ENCODE assay signal across 25 cellular contexts in the genomic region with DNA sequence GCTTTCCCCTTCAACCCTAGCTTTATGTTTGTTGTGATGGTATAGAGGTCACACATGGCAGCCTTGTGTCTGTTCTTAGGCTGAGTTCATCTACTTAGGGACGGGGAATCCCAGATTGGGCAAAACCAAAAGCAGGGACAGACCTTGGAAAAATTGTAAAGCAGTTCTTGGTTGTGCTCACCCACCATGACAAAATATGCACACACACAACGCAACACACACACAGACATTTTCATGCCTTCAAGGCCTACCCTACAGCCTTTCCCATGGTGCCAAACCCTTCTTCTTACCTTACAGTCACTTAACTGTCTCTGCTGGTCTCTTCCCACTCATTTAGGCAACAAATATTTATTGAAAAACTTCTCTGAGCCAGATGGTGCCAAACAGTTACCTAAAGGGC. TPM values are rescaled to one million over a fixed set of nuclear protein-coding genes. Genes with fewer than 3 reads are reported as not detected.
"Had no signal": no experiment of that assay in that cellular context is flagged by ENCODE, and none has a peak within 500 bp of the region (broad histone marks: within the 10 kb centered on the region; RNA-seq: fewer than 3 reads in every experiment).

No MANE protein-coding gene starts in this region.

- H3K4me1 Mint-ChIP-seq: activated CD4-positive, alpha-beta T cell treated with anti-CD3 and anti-CD28 coated beads, Interleukin-2, amount 10 ng/mL, durations not matched to agents 7 days and 5 days; activated naive CD4-positive, alpha-beta T cell treated with anti-CD3 and anti-CD28 coated beads, Interleukin-2, amount 50 U/mL, for 24 hours; natural killer cell; stimulated activated naive CD8-positive, alpha-beta T cell treated with anti-CD3 and anti-CD28 coated beads, Interleukin-15, amount 100 ng/mL, for 72 hours had no signal

- H3K9me3 Mint-ChIP-seq: activated CD4-positive, alpha-beta T cell treated with anti-CD3 and anti-CD28 coated beads, Interleukin-2, amount 10 ng/mL, durations not matched to agents 7 days and 5 days; activated naive CD4-positive, alpha-beta T cell treated with anti-CD3 and anti-CD28 coated beads, Interleukin-2, amount 50 U/mL, for 24 hours; effector memory CD8-positive, alpha-beta T cell; natural killer cell; stimulated activated effector memory CD8-positive, alpha-beta T cell treated with anti-CD3 and anti-CD28 coated beads, Interleukin-12 subunit alpha, Interleukin-12 subunit beta, amount 100 ng/mL, for 72 hours; stimulated activated naive CD8-positive, alpha-beta T cell treated with anti-CD3 and anti-CD28 coated beads, Interleukin-15, amount 100 ng/mL, for 72 hours had no signal

- ATAC-seq: activated CD8-positive, alpha-beta T cell treated with anti-CD3 and anti-CD28 coated beads, Interleukin-2, amount 10 ng/mL, durations not matched to agents 7 days and 5 days; effector memory CD8-positive, alpha-beta T cell; gastroesophageal sphincter; heart left ventricle; left ventricle myocardium superior; natural killer cell; right cardiac atrium; stimulated activated effector memory CD8-positive, alpha-beta T cell treated with anti-CD3 and anti-CD28 coated beads, Interleukin-12 subunit alpha, Interleukin-12 subunit beta, amount 100 ng/mL, for 72 hours; stimulated activated naive CD8-positive, alpha-beta T cell treated with anti-CD3 and anti-CD28 coated beads, Interleukin-15, amount 100 ng/mL, for 72 hours had no signal

- H3K36me3 Mint-ChIP-seq: activated naive CD4-positive, alpha-beta T cell treated with anti-CD3 and anti-CD28 coated beads, Interleukin-2, amount 50 U/mL, for 24 hours; natural killer cell; stimulated activated effector memory CD8-positive, alpha-beta T cell treated with anti-CD3 and anti-CD28 coated beads, Interleukin-12 subunit alpha, Interleukin-12 subunit beta, amount 100 ng/mL, for 72 hours had no signal

- FAIRE-seq: endothelial cell of umbilical vein, islet of Langerhans, TTC549 had no signal

- H3K4me3 Mint-ChIP-seq: activated CD4-positive, alpha-beta T cell treated with anti-CD3 and anti-CD28 coated beads, Interleukin-2, amount 10 ng/mL, durations not matched to agents 7 days and 5 days; activated CD8-positive, alpha-beta T cell treated with anti-CD3 and anti-CD28 coated beads, Interleukin-2, amount 10 ng/mL, durations not matched to agents 7 days and 5 days; activated naive CD4-positive, alpha-beta T cell treated with anti-CD3 and anti-CD28 coated beads, Interleukin-2, amount 50 U/mL, for 24 hours; effector memory CD8-positive, alpha-beta T cell; natural killer cell; stimulated activated effector memory CD8-positive, alpha-beta T cell treated with anti-CD3 and anti-CD28 coated beads, Interleukin-12 subunit alpha, Interleukin-12 subunit beta, amount 100 ng/mL, for 72 hours; stimulated activated naive CD8-positive, alpha-beta T cell treated with anti-CD3 and anti-CD28 coated beads, Interleukin-15, amount 100 ng/mL, for 72 hours had no signal

- H3K9me3 ChIP-seq: esophagus muscularis mucosa, gastroesophageal sphincter, heart left ventricle, tibial artery had no signal

- H3K27ac Mint-ChIP-seq: activated CD4-positive, alpha-beta T cell treated with anti-CD3 and anti-CD28 coated beads, Interleukin-2, amount 10 ng/mL, durations not matched to agents 7 days and 5 days; activated CD8-positive, alpha-beta T cell treated with anti-CD3 and anti-CD28 coated beads, Interleukin-2, amount 10 ng/mL, durations not matched to agents 7 days and 5 days; activated naive CD4-positive, alpha-beta T cell treated with anti-CD3 and anti-CD28 coated beads, Interleukin-2, amount 50 U/mL, for 24 hours; effector memory CD8-positive, alpha-beta T cell; natural killer cell; stimulated activated effector memory CD8-positive, alpha-beta T cell treated with anti-CD3 and anti-CD28 coated beads, Interleukin-12 subunit alpha, Interleukin-12 subunit beta, amount 100 ng/mL, for 72 hours; stimulated activated naive CD8-positive, alpha-beta T cell treated with anti-CD3 and anti-CD28 coated beads, Interleukin-15, amount 100 ng/mL, for 72 hours had no signal

- H3K27ac ChIP-seq: brain microvascular endothelial cell, esophagus muscularis mucosa, gastroesophageal sphincter, heart left ventricle, parathyroid adenoma, tibial artery, WERI-Rb-1 had no signal

- DNase-seq: activated CD4-positive, alpha-beta T cell treated with anti-CD3 and anti-CD28 coated beads, Interleukin-2, amount 10 ng/mL, durations not matched to agents 7 days and 5 days; activated CD4-positive, CD25-positive, alpha-beta regulatory T cell treated with anti-CD3 and anti-CD28 coated beads, Interleukin-2, amount 50 U/mL, for 72 hours; activated CD8-positive, alpha-beta T cell treated with anti-CD3 and anti-CD28 coated beads, Interleukin-2, amount 10 ng/mL, durations not matched to agents 7 days and 5 days; activated gamma-delta T cell treated with Interleukin-2 at 50 U/mL for 16 hours; anterior cingulate cortex; brain microvascular endothelial cell; effector memory CD8-positive, alpha-beta T cell; heart left ventricle; left ventricle myocardium superior; mammary epithelial cell; midbrain; natural killer cell; right cardiac atrium; stimulated activated CD4-positive, alpha-beta T cell treated with anti-CD3 and anti-CD28 coated beads, Interleukin-12 subunit alpha, Interleukin-12 subunit beta, amount 100 ng/mL, for 4 hours; stimulated activated naive CD8-positive, alpha-beta T cell treated with anti-CD3 and anti-CD28 coated beads, Interleukin-15, amount 100 ng/mL, for 72 hours; tibial artery; WERI-Rb-1 had no signal

- H3K4me3 ChIP-seq: esophagus muscularis mucosa, gastroesophageal sphincter, heart left ventricle, tibial artery had no signal

- H3K36me3 ChIP-seq: brain microvascular endothelial cell, WERI-Rb-1 had no signal

- H3K27me3 ChIP-seq: brain microvascular endothelial cell, esophagus muscularis mucosa, gastroesophageal sphincter, heart left ventricle, tibial artery had no signal

RNA-seq across cellular contexts. Expression of gene PCDHGC5, which starts 14.8 kb away (rescaled TPM):
- total RNA-seq: activated CD4-positive, alpha-beta T cell treated with anti-CD3 and anti-CD28 coated beads, Interleukin-2, amount 10 ng/mL, durations not matched to agents 7 days and 5 days; activated CD8-positive, alpha-beta T cell treated with anti-CD3 and anti-CD28 coated beads, Interleukin-2, amount 10 ng/mL, durations not matched to agents 7 days and 5 days had no signal

RNA-seq across cellular contexts. Expression of gene PCDHGC4, which starts 18.9 kb away (rescaled TPM):
- total RNA-seq: activated CD4-positive, alpha-beta T cell treated with anti-CD3 and anti-CD28 coated beads, Interleukin-2, amount 10 ng/mL, durations not matched to agents 7 days and 5 days; activated CD8-positive, alpha-beta T cell treated with anti-CD3 and anti-CD28 coated beads, Interleukin-2, amount 10 ng/mL, durations not matched to agents 7 days and 5 days had no signal

RNA-seq across cellular contexts. Expression of gene PCDHGC3, which starts 27.9 kb away (rescaled TPM):
- total RNA-seq: activated CD4-positive, alpha-beta T cell treated with anti-CD3 and anti-CD28 coated beads, Interleukin-2, amount 10 ng/mL, durations not matched to agents 7 days and 5 days; activated CD8-positive, alpha-beta T cell treated with anti-CD3 and anti-CD28 coated beads, Interleukin-2, amount 10 ng/mL, durations not matched to agents 7 days and 5 days had no signal
